ENCODE assay signal across 20 cellular contexts in genomic region chr9:10843151-10843550, GRCh38.
"Had no signal": no experiment of that assay in that cellular context is flagged by ENCODE, and none has a peak within 500 bp of the region (broad histone marks: within the 10 kb centered on the region; RNA-seq: fewer than 3 reads in every experiment).

No MANE protein-coding gene starts in this region.

- H3K27ac ChIP-seq: ascending aorta, gastroesophageal sphincter, hepatocyte, left ventricle myocardium inferior, right lobe of liver, transverse colon had no signal

- H3K4me3 ChIP-seq: ascending aorta, gastroesophageal sphincter, hepatocyte, left ventricle myocardium inferior, lung, right lobe of liver, transverse colon had no signal

- DNase-seq: activated CD4-positive, alpha-beta T cell treated with anti-CD3 and anti-CD28 coated beads for 36 hours; activated CD4-positive, CD25-positive, alpha-beta regulatory T cell; activated CD8-positive, alpha-beta memory T cell treated with anti-CD3 and anti-CD28 coated beads, Interleukin-2, amount 10 ng/mL, durations not matched to agents 7 days and 5 days; activated CD8-positive, alpha-beta T cell treated with anti-CD3 and anti-CD28 coated beads, Interleukin-2, amount 10 ng/mL, durations not matched to agents 7 days and 5 days; activated naive CD4-positive, alpha-beta T cell; activated T-cell treated with anti-CD3 and anti-CD28 coated beads, Interleukin-2, amount 50 U/mL, for 72 hours; cortex of kidney; islet precursor cell; left ventricle myocardium inferior; mesendoderm; natural killer cell; posterior cingulate gyrus; right lobe of liver; stimulated activated CD4-positive, alpha-beta T cell treated with anti-CD3 and anti-CD28 coated beads, Interleukin-2, amount 100 ng/mL, for 48 hours; stimulated activated naive CD4-positive, alpha-beta T cell treated with Interleukin-2 at 50 U/mL for 16 hours; transverse colon had no signal
